In the genomic region with DNA sequence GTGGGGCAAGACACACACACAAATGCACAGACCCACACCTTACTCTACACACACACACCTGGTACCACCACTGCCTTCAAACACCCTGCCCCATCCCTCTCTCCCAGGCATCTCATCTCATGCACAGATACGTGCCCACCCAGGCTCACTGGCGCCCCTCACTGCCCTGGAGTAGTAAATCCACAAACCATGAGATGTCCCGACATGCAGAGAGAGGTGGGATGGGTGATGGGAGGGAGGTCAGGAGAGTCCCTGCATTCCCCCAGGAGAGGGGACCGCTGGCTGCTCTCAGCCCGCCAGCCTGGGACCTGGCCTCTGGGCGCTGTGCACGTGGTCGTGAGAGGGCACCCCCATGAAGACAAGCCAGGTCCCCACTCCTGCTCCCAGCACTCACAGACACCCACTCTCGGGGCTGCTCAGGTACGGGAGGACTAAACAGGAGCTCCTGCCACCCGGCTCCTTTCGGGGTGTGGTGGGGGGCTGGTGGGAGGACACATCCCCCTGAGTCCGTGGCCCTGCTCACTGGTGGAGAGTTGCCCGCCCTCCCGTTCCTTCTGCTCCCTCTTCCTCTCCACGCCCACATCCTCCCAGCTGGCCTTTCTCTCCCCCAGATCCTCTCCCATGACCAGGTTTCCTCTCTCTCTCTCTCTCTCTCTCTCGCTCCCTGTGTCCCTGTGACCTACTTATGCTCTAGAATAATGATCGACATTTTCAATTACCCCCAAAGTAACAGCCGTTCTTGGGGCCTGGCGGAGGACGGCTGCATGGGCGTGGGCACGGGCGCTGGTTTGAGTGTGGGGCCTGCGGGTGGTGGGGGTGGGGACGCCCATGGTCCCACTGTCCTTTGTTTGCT, we compare ENCODE assay signal across 12 cellular contexts. TPM values are rescaled to one million over a fixed set of nuclear protein-coding genes. Genes with fewer than 3 reads are reported as not detected.
DNase-seq lines count a peak whose midpoint lies in the region; ATAC-seq lines count a peak whose summit lies in the region.
"Had no signal": no experiment of that assay in that cellular context is flagged by ENCODE, and none has a peak within 500 bp of the region (broad histone marks: within the 10 kb centered on the region; RNA-seq: fewer than 3 reads in every experiment).

No MANE protein-coding gene starts in this region.

- WGBS in mesendoderm (ENCODE audit: extremely low coverage, insufficient coverage, low lambda C conversion rate): no CpG with 5 or more reads among the region's 26 CpGs

- DNase-seq in Kasumi-1 (lab: John Stamatoyannopoulos, UW): peak; percentile 39 to 43
- peak; percentile 52 for DNase-seq in epidermal melanocyte (ENCODE audit: insufficient read length, low spot score)
- peak; percentile 51 for DNase-seq in mesendoderm
- DNase-seq in activated naive CD4-positive, alpha-beta T cell treated with anti-CD3 and anti-CD28 coated beads for 36 hours: no peak
- no peak for DNase-seq in hippocampal formation (lab: John Stamatoyannopoulos, UW)
- DNase-seq: activated CD8-positive, alpha-beta memory T cell treated with anti-CD3 and anti-CD28 coated beads, Interleukin-2, amount 10 ng/mL, durations not matched to agents 7 days and 5 days; DMS79; naive thymus-derived CD4-positive, alpha-beta T cell; RPMI8226 had no signal

- peaks cover 14% of the 10 kb centered on the region for H3K4me1 Mint-ChIP-seq in activated naive CD4-positive, alpha-beta T cell treated with anti-CD3 and anti-CD28 coated beads for 36 hours (ENCODE audit: low read depth)

- no peak overlapping the region for H4K8ac ChIP-seq in mesendoderm (ENCODE audit: low read depth, low read length)

- H3K27ac Mint-ChIP-seq in activated naive CD4-positive, alpha-beta T cell treated with anti-CD3 and anti-CD28 coated beads for 36 hours: no peak overlapping the region
- H3K27ac Mint-ChIP-seq: activated CD8-positive, alpha-beta memory T cell treated with anti-CD3 and anti-CD28 coated beads, Interleukin-2, amount 10 ng/mL, durations not matched to agents 7 days and 5 days; naive thymus-derived CD4-positive, alpha-beta T cell had no signal

- no peak overlapping the region for H2BK5ac ChIP-seq in mesendoderm (ENCODE audit: low read length)

- no peak overlapping the region for H2BK120ac ChIP-seq in mesendoderm (ENCODE audit: low read depth, low read length)

- CTCF ChIA-PET in activated naive CD4-positive, alpha-beta T cell treated with anti-CD3 and anti-CD28 coated beads for 36 hours (lab: Charles Lee): no interaction called here

- intact Hi-C loops in activated naive CD4-positive, alpha-beta T cell treated with anti-CD3 and anti-CD28 coated beads for 36 hours (cut with micrococcal nuclease): no loop called here

- H3K4ac ChIP-seq in mesendoderm (ENCODE audit: low read depth, low read length): no peak overlapping the region

- H3K9me3 ChIP-seq in BLaER1: no peaks in the 10 kb centered on the region

- H3K36me3 ChIP-seq in BLaER1 (no peaks in the 10 kb centered on the region), mesendoderm (ENCODE audit: control insufficient read depth, insufficient read depth, low read length) (no peaks in the 10 kb centered on the region)

- no peak overlapping the region for H3K18ac ChIP-seq in mesendoderm (ENCODE audit: low read length)

- H3K79me1 ChIP-seq in mesendoderm (ENCODE audit: low read length): no peaks in the 10 kb centered on the region

- no peak overlapping the region for H2AK5ac ChIP-seq in mesendoderm (ENCODE audit: low read length)

- H3K79me2 ChIP-seq in mesendoderm (ENCODE audit: control insufficient read depth, insufficient read depth, low read length): no peaks in the 10 kb centered on the region

- H3K56ac ChIP-seq in mesendoderm (ENCODE audit: low read length): peak overlapping the region; percentile 15

- peaks cover 10% of the 10 kb centered on the region for H3K27me3 Mint-ChIP-seq in activated naive CD4-positive, alpha-beta T cell treated with anti-CD3 and anti-CD28 coated beads for 36 hours (ENCODE audit: low read depth)

- H3K4me1 ChIP-seq in BLaER1 (peaks cover 61% of the 10 kb centered on the region), mesendoderm (ENCODE audit: control insufficient read depth, low read depth, low read length) (no peaks in the 10 kb centered on the region)

- H3K4me2 ChIP-seq in BLaER1 (peak overlapping the region; percentile 91), mesendoderm (ENCODE audit: low read length) (no peak overlapping the region)

- H3K36me3 Mint-ChIP-seq in activated naive CD4-positive, alpha-beta T cell treated with anti-CD3 and anti-CD28 coated beads for 36 hours (ENCODE audit: low read depth): no peaks in the 10 kb centered on the region
- H3K36me3 Mint-ChIP-seq: activated CD8-positive, alpha-beta memory T cell treated with anti-CD3 and anti-CD28 coated beads, Interleukin-2, amount 10 ng/mL, durations not matched to agents 7 days and 5 days; naive thymus-derived CD4-positive, alpha-beta T cell had no signal

- no peak overlapping the region for H2BK15ac ChIP-seq in mesendoderm (replicated peaks; ENCODE audit: low read depth)

- no peaks in the 10 kb centered on the region for H3K27me3 ChIP-seq in BLaER1
- H3K27me3 ChIP-seq in mesendoderm (ENCODE audit: insufficient read depth, low read length, poor library complexity): no peaks in the 10 kb centered on the region

- H3K27ac ChIP-seq in BLaER1: peak overlapping the region; percentile 53
- no peak overlapping the region for H3K27ac ChIP-seq in mesendoderm (ENCODE audit: low read depth, low read length)

- H3K4me3 Mint-ChIP-seq in activated naive CD4-positive, alpha-beta T cell treated with anti-CD3 and anti-CD28 coated beads for 36 hours: no peak overlapping the region
- H3K4me3 Mint-ChIP-seq: activated CD8-positive, alpha-beta memory T cell treated with anti-CD3 and anti-CD28 coated beads, Interleukin-2, amount 10 ng/mL, durations not matched to agents 7 days and 5 days had no signal

- no peaks in the 10 kb centered on the region for H3K9me3 Mint-ChIP-seq in activated naive CD4-positive, alpha-beta T cell treated with anti-CD3 and anti-CD28 coated beads for 36 hours
- H3K9me3 Mint-ChIP-seq: naive thymus-derived CD4-positive, alpha-beta T cell had no signal

- ATAC-seq in HG03139 (IDR thresholded peaks at IDR 0.05; ENCODE audit: unreplicated experiment) (no peak), GM19452 (IDR thresholded peaks at IDR 0.05; ENCODE audit: unreplicated experiment) (no peak)
- ATAC-seq: activated CD8-positive, alpha-beta memory T cell treated with anti-CD3 and anti-CD28 coated beads, Interleukin-2, amount 10 ng/mL, durations not matched to agents 7 days and 5 days; naive thymus-derived CD4-positive, alpha-beta T cell had no signal

- peaks cover 12% of the 10 kb centered on the region; the same call in 1 of the 2 replicates for H4K20me1 ChIP-seq in BLaER1

- H4K5ac ChIP-seq in mesendoderm (ENCODE audit: low read length): no peak overlapping the region

- H3K9ac ChIP-seq in BLaER1 (peak overlapping the region; percentile 65), mesendoderm (ENCODE audit: low read length) (no peak overlapping the region)

- H3K4me3 ChIP-seq in BLaER1 (peak overlapping the region; percentile 36), mesendoderm (ENCODE audit: low read length) (no peak overlapping the region)

- H3K23ac ChIP-seq in mesendoderm (ENCODE audit: low read length): no peak overlapping the region

RNA-seq across cellular contexts. Expression of a gene that starts 18.8 kb away (rescaled TPM):
- 0.34 TPM for polyA plus RNA-seq in mesendoderm (2013, experiment 1 of 2)
- polyA plus RNA-seq in mesendoderm (2013, experiment 2 of 2): 0.35 TPM
- not detected for total RNA-seq in activated naive CD4-positive, alpha-beta T cell treated with anti-CD3 and anti-CD28 coated beads for 36 hours
- total RNA-seq: naive thymus-derived CD4-positive, alpha-beta T cell had no signal
- polyA plus RNA-seq: naive thymus-derived CD4-positive, alpha-beta T cell had no signal

Comparison
In these comparisons a context has a peak if more than half of its experiments do, and no peak if none do; other contexts are left out.
1. DNase-seq: peak in Kasumi-1 (2 of 2), epidermal melanocyte (single experiment) and mesendoderm (single experiment); none in activated naive CD4-positive, alpha-beta T cell treated with anti-CD3 and anti-CD28 coated beads for 36 hours (single experiment) and hippocampal formation (0 of 2).